8 cellular contexts compared by ENCODE assay signal in genomic region chr6:159106627-159107241, GRCh38.
DNase-seq lines count a peak whose midpoint lies in the region; ATAC-seq and TF ChIP-seq lines count a peak whose summit lies in the region.

No MANE protein-coding gene starts in this region.

- ATAC-seq in GM19043 (IDR thresholded peaks at IDR 0.05; ENCODE audit: low read depth, unreplicated experiment) (peak; percentile 88), HG03342 (IDR thresholded peaks at IDR 0.05; ENCODE audit: unreplicated experiment) (peak; percentile 90)

- H3K4me3 ChIP-seq in BLaER1 (0 out of 2 replicates have a peak overlapping the region, but pooled peaks have one; percentile 1), OCI-LY7 (ENCODE audit: low read depth, low read length, poor library complexity, severe bottlenecking) (peak overlapping the region; percentile 63), foreskin fibroblast (ENCODE audit: low read depth in 1 of 2, low read length in 2 of 2) (no peak overlapping the region)

- POLR2A ChIA-PET in OCI-LY7 (lab: Charles Lee) = interaction anchor here (0.6 to 10.8 kb wide), 24 partner anchors 9 to 318 kb away, joined by 3 to 116 read pairs (median 5); partner anchors contain the start of genes RSPH3 and TAGAP

- H4K20me1 ChIP-seq in BLaER1 (no peaks in the 10 kb centered on the region), OCI-LY7 (ENCODE audit: insufficient read depth, low read length) (no peaks in the 10 kb centered on the region)

- H3K27me3 ChIP-seq in BLaER1 = no peaks in the 10 kb centered on the region

- H3K9me3 Mint-ChIP-seq in osteocyte (ENCODE audit: unreplicated experiment) (no peaks in the 10 kb centered on the region), type B pancreatic cell (no peaks in the 10 kb centered on the region)

- H3K4me1 Mint-ChIP-seq in osteocyte (ENCODE audit: unreplicated experiment) (no peaks in the 10 kb centered on the region), type B pancreatic cell (ENCODE audit: unreplicated experiment) (peaks cover 10% of the 10 kb centered on the region)

- H3K36me3 ChIP-seq in BLaER1 = no peaks in the 10 kb centered on the region
- H3K36me3 ChIP-seq in OCI-LY7 (ENCODE audit: insufficient read depth, low read length) = no peaks in the 10 kb centered on the region

- H3K4me2 ChIP-seq in BLaER1 = peak overlapping the region; percentile 57
- peak overlapping the region; percentile 93 for H3K4me2 ChIP-seq in OCI-LY7 (ENCODE audit: low read length)

- H3K4me3 Mint-ChIP-seq in osteocyte (ENCODE audit: unreplicated experiment) = no peak overlapping the region
- no peak overlapping the region for H3K4me3 Mint-ChIP-seq in type B pancreatic cell

- peak overlapping the region; percentile 70; the same call in 1 of the 2 replicates for H2AFZ ChIP-seq in OCI-LY7 (ENCODE audit: low read length)

- H3K27ac Mint-ChIP-seq in osteocyte (ENCODE audit: unreplicated experiment) = no peak overlapping the region
- no peak overlapping the region for H3K27ac Mint-ChIP-seq in type B pancreatic cell

- H3K9me3 ChIP-seq in BLaER1 (no peaks in the 10 kb centered on the region), OCI-LY7 (ENCODE audit: low read length) (no peaks in the 10 kb centered on the region)

- H3K9ac ChIP-seq in BLaER1 = no peak overlapping the region

- no peak for TF ChIP-seq CTCF in OCI-LY7 (conservative IDR thresholded peaks at IDR 0.05; ENCODE audit: low read length)
- no peak for TF ChIP-seq CTCF in foreskin fibroblast (IDR thresholded peaks at IDR 0.05; ENCODE audit: low read depth, low read length)
- no peak for TF ChIP-seq CTCF in osteocyte (IDR thresholded peaks at IDR 0.05)
- no peak for TF ChIP-seq CTCF in type B pancreatic cell (conservative IDR thresholded peaks at IDR 0.05)

- CTCF ChIA-PET in OCI-LY7 (lab: Charles Lee; ENCODE audit: unreplicated experiment) = interaction anchor here (1.0 to 1.9 kb wide), 6 partner anchors 9 to 98 kb away, joined by 3 to 5 read pairs (median 4); no protein-coding TSS in a partner anchor

- no TSS peak for BruUV-seq in OCI-LY7 (replicated peaks; lab: Mats Ljungman, UMichigan)

- H3K27me3 Mint-ChIP-seq in osteocyte (ENCODE audit: unreplicated experiment) (peaks cover 39% of the 10 kb centered on the region), type B pancreatic cell (peaks cover 12% of the 10 kb centered on the region)

- H3K9me2 ChIP-seq in OCI-LY7 (ENCODE audit: insufficient read depth, low read length) = no peaks in the 10 kb centered on the region

- H3K27ac ChIP-seq in BLaER1 (peak overlapping the region; percentile 35; the same call in 1 of the 2 replicates), OCI-LY7 (ENCODE audit: low read depth, low read length, poor library complexity, severe bottlenecking) (peak overlapping the region; percentile 97)

- H3K79me2 ChIP-seq in OCI-LY7 (ENCODE audit: insufficient read depth, low read depth, low read length) = no peaks in the 10 kb centered on the region

- DNase-seq in OCI-LY7 (ENCODE audit: low spot score) (peak; percentile 97), foreskin fibroblast (peak; percentile 6 to 32), osteocyte (ENCODE audit: extremely low spot score, unreplicated experiment) (peak; percentile 34), type B pancreatic cell (ENCODE audit: extremely low spot score, unreplicated experiment) (peak; percentile 31)
- peak; percentile 94 for DNase-seq in activated T-cell treated with anti-CD3 and anti-CD28 coated beads, Interleukin-2, amount 50 U/mL, for 1 hour

- H3K4me1 ChIP-seq in BLaER1 (peaks cover 52% of the 10 kb centered on the region), OCI-LY7 (ENCODE audit: insufficient read depth, low read length, poor library complexity, severe bottlenecking) (peaks cover 95% of the 10 kb centered on the region)

- intact Hi-C loops in OCI-LY7 (cut with micrococcal nuclease; ENCODE audit: unreplicated experiment) = loop anchor here (1.0 to 5.0 kb wide), 4 partner anchors 11 to 288 kb away; partner anchors contain the start of gene EZR

- H3K36me3 Mint-ChIP-seq in osteocyte (ENCODE audit: unreplicated experiment) (no peaks in the 10 kb centered on the region), type B pancreatic cell (no peaks in the 10 kb centered on the region)

Comparison
In these comparisons a context has a peak if more than half of its experiments do, and no peak if none do; other contexts are left out.
1. H3K4me3 ChIP-seq: peak in BLaER1 (single experiment) and OCI-LY7 (single experiment); none in foreskin fibroblast (0 of 2).
2. DNase-seq: peak in every context shown above with its lines; median percentile 97 in OCI-LY7; 94 in activated T-cell treated with anti-CD3 and anti-CD28 coated beads, Interleukin-2, amount 50 U/mL, for 1 hour; 34 in osteocyte; 31 in type B pancreatic cell; 19 in foreskin fibroblast.